21 cellular contexts compared by ENCODE assay signal in the genomic region with DNA sequence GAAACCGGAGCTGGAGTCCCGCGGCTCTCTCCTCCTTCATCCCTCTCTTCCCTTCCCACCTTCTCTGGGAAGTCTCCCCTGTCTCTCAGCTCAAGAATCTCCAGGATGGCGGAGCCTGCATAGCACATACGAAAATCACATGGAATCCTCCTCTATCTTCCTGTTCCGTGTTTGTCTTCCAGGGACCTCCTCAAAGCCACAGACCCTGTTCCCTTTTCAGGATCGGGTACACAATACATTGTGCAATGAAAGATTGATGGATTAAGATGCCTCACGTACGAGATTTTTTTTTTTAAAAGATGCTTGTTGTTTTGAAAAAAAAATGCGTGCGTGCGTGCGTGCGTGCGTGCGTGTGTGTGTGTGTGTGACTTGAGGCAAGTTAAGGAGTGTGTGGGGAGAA. TPM values are rescaled to one million over a fixed set of nuclear protein-coding genes. Genes with fewer than 3 reads are reported as not detected.
"Had no signal": no experiment of that assay in that cellular context is flagged by ENCODE, and none has a peak within 500 bp of the region (broad histone marks: within the 10 kb centered on the region; RNA-seq: fewer than 3 reads in every experiment).

No MANE protein-coding gene starts in this region.

- H3K9me3 ChIP-seq: lower lobe of right lung, pancreas, thoracic aorta, tibial nerve, upper lobe of left lung, vagina had no signal

- H3K27ac ChIP-seq: lower lobe of right lung, pancreas, thoracic aorta, tibial nerve, upper lobe of left lung, vagina had no signal

- H3K36me3 Mint-ChIP-seq: naive thymus-derived CD8-positive, alpha-beta T cell; stimulated activated effector memory CD8-positive, alpha-beta T cell treated with anti-CD3 and anti-CD28 coated beads, Interleukin-12 subunit alpha, Interleukin-12 subunit beta, amount 100 ng/mL, for 72 hours had no signal

- H3K9me3 Mint-ChIP-seq: effector memory CD8-positive, alpha-beta T cell; naive thymus-derived CD8-positive, alpha-beta T cell; stimulated activated effector memory CD8-positive, alpha-beta T cell treated with anti-CD3 and anti-CD28 coated beads, Interleukin-12 subunit alpha, Interleukin-12 subunit beta, amount 100 ng/mL, for 72 hours had no signal

- H3K27ac Mint-ChIP-seq: effector memory CD8-positive, alpha-beta T cell; naive thymus-derived CD8-positive, alpha-beta T cell; nephron progenitor cell; progenitor cell of endocrine pancreas; stimulated activated effector memory CD8-positive, alpha-beta T cell treated with anti-CD3 and anti-CD28 coated beads, Interleukin-12 subunit alpha, Interleukin-12 subunit beta, amount 100 ng/mL, for 72 hours had no signal

- H3K4me1 ChIP-seq: lower lobe of right lung, pancreas, tibial nerve, upper lobe of left lung, vagina had no signal

- ATAC-seq: effector memory CD8-positive, alpha-beta T cell; left ventricle myocardium superior; lower lobe of right lung; naive thymus-derived CD8-positive, alpha-beta T cell; pancreas; sciatic nerve; stimulated activated effector memory CD8-positive, alpha-beta T cell treated with anti-CD3 and anti-CD28 coated beads, Interleukin-12 subunit alpha, Interleukin-12 subunit beta, amount 100 ng/mL, for 72 hours had no signal

- H3K4me3 Mint-ChIP-seq: effector memory CD8-positive, alpha-beta T cell; naive thymus-derived CD8-positive, alpha-beta T cell; nephron progenitor cell; stimulated activated effector memory CD8-positive, alpha-beta T cell treated with anti-CD3 and anti-CD28 coated beads, Interleukin-12 subunit alpha, Interleukin-12 subunit beta, amount 100 ng/mL, for 72 hours had no signal

- H3K4me3 ChIP-seq: lower lobe of right lung, pancreas, thoracic aorta, tibial nerve, upper lobe of left lung, vagina had no signal

- H3K4me1 Mint-ChIP-seq: naive thymus-derived CD8-positive, alpha-beta T cell; stimulated activated effector memory CD8-positive, alpha-beta T cell treated with anti-CD3 and anti-CD28 coated beads, Interleukin-12 subunit alpha, Interleukin-12 subunit beta, amount 100 ng/mL, for 72 hours had no signal

- DNase-seq: cortex of kidney; effector memory CD8-positive, alpha-beta T cell; hypothalamus; left ventricle myocardium superior; lower lobe of right lung; naive thymus-derived CD8-positive, alpha-beta T cell; nephron progenitor cell; nucleus accumbens; stimulated activated CD4-positive, alpha-beta T cell treated with anti-CD3 and anti-CD28 coated beads, Interleukin-2, amount 100 ng/mL, for 24 hours; stimulated activated CD4-positive, alpha-beta T cell treated with anti-CD3 and anti-CD28 coated beads, Interleukin-4, amount 100 ng/mL, for 24 hours; stimulated activated naive CD4-positive, alpha-beta T cell treated with Interleukin-2 at 50 U/mL for 16 hours; substantia nigra had no signal

- H3K36me3 ChIP-seq: lower lobe of right lung, pancreas, thoracic aorta, tibial nerve, upper lobe of left lung, vagina had no signal

- H3K27me3 ChIP-seq: pancreas, upper lobe of left lung, vagina had no signal

RNA-seq across cellular contexts. Expression of gene OLFM1, which starts 46.6 kb away (rescaled TPM):
- total RNA-seq: myocyte; naive thymus-derived CD8-positive, alpha-beta T cell had no signal
